Comparison of ENCODE assay signal across 1 cellular context in genomic region chr21:33324311-33325221, GRCh38.
TF ChIP-seq lines count a peak whose summit lies in the region.

Gene IFNAR1 (plus strand): TSS chr21:33324970. CDS start chr21:33325056, 86 bp downstream.

TF ChIP-seq in HepG2, 621 proteins besides CTCF, POLR2A, EP300 and RAD21 (continued from another document and continues in another):
- TF ChIP-seq DMTF1 (CRISPR knock-in tag; IDR thresholded peaks at IDR 0.05) (no peak), ZNF710 (CRISPR knock-in tag; IDR thresholded peaks at IDR 0.05; ENCODE audit: borderline replicate concordance) (peak; percentile 82), ESRRA (CRISPR knock-in tag; IDR thresholded peaks at IDR 0.05; ENCODE audit: low read depth) (peak; percentile 65), RFX5 (IDR thresholded peaks at IDR 0.05; ENCODE audit: low read depth, low read length) (no peak), NFYC (CRISPR knock-in tag; IDR thresholded peaks at IDR 0.05) (no peak), MEIS1 (CRISPR knock-in tag; IDR thresholded peaks at IDR 0.05; ENCODE audit: borderline replicate concordance) (peak; percentile 89), GATA4 (IDR thresholded peaks at IDR 0.05; ENCODE audit: borderline replicate concordance, low read depth) (peak; percentile 10; the same call in 1 of the 2 replicates), NR0B2 (CRISPR knock-in tag; IDR thresholded peaks at IDR 0.05) (peak; percentile 86), GZF1 (CRISPR knock-in tag; IDR thresholded peaks at IDR 0.05) (0 out of 2 replicates have a peak, but pooled peaks have one; percentile 12), ZNF547 (CRISPR knock-in tag; IDR thresholded peaks at IDR 0.05) (peak; percentile 49; the same call in 1 of the 2 replicates), RNF2 (conservative IDR thresholded peaks at IDR 0.05; ENCODE audit: low read depth) (0 out of 2 replicates have a peak, but pooled peaks have one; percentile 36), UBTF (CRISPR knock-in tag; IDR thresholded peaks at IDR 0.05) (peak; percentile 83), SAP130 (CRISPR knock-in tag; IDR thresholded peaks at IDR 0.05; ENCODE audit: low read depth) (peak; percentile 68), MED8 (CRISPR knock-in tag; IDR thresholded peaks at IDR 0.05; ENCODE audit: insufficient replicate concordance) (peak; percentile 66), DNMT3B (CRISPR knock-in tag; conservative IDR thresholded peaks at IDR 0.05) (0 out of 2 replicates have a peak, but pooled peaks have one; percentile 32), AGO1 (IDR thresholded peaks at IDR 0.05; ENCODE audit: low read depth, low read length, poor library complexity, severe bottlenecking) (peak; percentile 68), ZNF263 (CRISPR knock-in tag; IDR thresholded peaks at IDR 0.05) (peak; percentile 83), FOXP1 (IDR thresholded peaks at IDR 0.05) (no peak), FOXP1 (CRISPR knock-in tag; IDR thresholded peaks at IDR 0.05) (0 out of 2 replicates have a peak, but pooled peaks have one; percentile 5), ZNF335 (CRISPR knock-in tag; IDR thresholded peaks at IDR 0.05) (peak; percentile 69; the same call in 1 of the 2 replicates), ZNF720 (CRISPR knock-in tag; IDR thresholded peaks at IDR 0.05) (no peak), ZNF501 (CRISPR knock-in tag; IDR thresholded peaks at IDR 0.05) (peak; percentile 93), TFE3 (CRISPR knock-in tag; IDR thresholded peaks at IDR 0.05) (peak; percentile 32; the same call in 1 of the 2 replicates), TBL1XR1 (IDR thresholded peaks at IDR 0.05; ENCODE audit: borderline replicate concordance, low read length, partially characterized antibody) (peak; percentile 14), JUNB (CRISPR knock-in tag; IDR thresholded peaks at IDR 0.05; ENCODE audit: borderline replicate concordance) (no peak), NFE2 (CRISPR knock-in tag; IDR thresholded peaks at IDR 0.05) (no peak), RFXAP (CRISPR knock-in tag; IDR thresholded peaks at IDR 0.05; ENCODE audit: borderline replicate concordance) (peak; percentile 71), ZBTB8A (CRISPR knock-in tag; IDR thresholded peaks at IDR 0.05; ENCODE audit: borderline replicate concordance, low read depth) (0 out of 2 replicates have a peak, but pooled peaks have one; percentile 59), CHCHD3 (CRISPR knock-in tag; IDR thresholded peaks at IDR 0.05) (peak; percentile 37; the same call in 1 of the 2 replicates), CAMTA2 (CRISPR knock-in tag; IDR thresholded peaks at IDR 0.05; ENCODE audit: borderline replicate concordance) (peak; percentile 67; the same call in 1 of the 2 replicates), MTF2 (CRISPR knock-in tag; IDR thresholded peaks at IDR 0.05; ENCODE audit: borderline replicate concordance) (peak; percentile 41; the same call in 1 of the 2 replicates), POGZ (CRISPR knock-in tag; IDR thresholded peaks at IDR 0.05) (peak; percentile 90), ZNF577 (CRISPR knock-in tag; IDR thresholded peaks at IDR 0.05; ENCODE audit: borderline replicate concordance, low read depth) (no peak), ZFP90 (CRISPR knock-in tag; IDR thresholded peaks at IDR 0.05; ENCODE audit: borderline replicate concordance) (peak; percentile 30; the same call in 1 of the 2 replicates), ZNF317 (CRISPR knock-in tag; IDR thresholded peaks at IDR 0.05) (peak; percentile 70), HNF1A (IDR thresholded peaks at IDR 0.05; ENCODE audit: low read depth) (no peak), HNF1A (CRISPR knock-in tag; IDR thresholded peaks at IDR 0.05; ENCODE audit: borderline replicate concordance) (peak; percentile 66), GATAD2A (CRISPR knock-in tag; IDR thresholded peaks at IDR 0.05) (0 out of 2 replicates have a peak, but pooled peaks have one; percentile 22), PHF20 (CRISPR knock-in tag; IDR thresholded peaks at IDR 0.05) (peak; percentile 40), IKZF5 (CRISPR knock-in tag; IDR thresholded peaks at IDR 0.05) (peak; percentile 38; the same call in 1 of the 2 replicates), NFKB2 (CRISPR knock-in tag; IDR thresholded peaks at IDR 0.05; ENCODE audit: borderline replicate concordance) (peak; percentile 86), ZNF576 (CRISPR knock-in tag; IDR thresholded peaks at IDR 0.05) (0 out of 2 replicates have a peak, but pooled peaks have one; percentile 35), KDM3A (CRISPR knock-in tag; IDR thresholded peaks at IDR 0.05; ENCODE audit: low read depth) (0 out of 2 replicates have a peak, but pooled peaks have one; percentile 11), RARA (CRISPR knock-in tag; IDR thresholded peaks at IDR 0.05) (peak; percentile 43; the same call in 1 of the 2 replicates), ZNF605 (CRISPR knock-in tag; IDR thresholded peaks at IDR 0.05) (peak; percentile 85), GTF3A (CRISPR knock-in tag; conservative IDR thresholded peaks at IDR 0.05) (peak; percentile 73; the same call in 1 of the 2 replicates), ATF5 (CRISPR knock-in tag; IDR thresholded peaks at IDR 0.05; ENCODE audit: low read depth) (no peak), CREB1 (IDR thresholded peaks at IDR 0.05) (no peak), CREB1 (CRISPR knock-in tag; IDR thresholded peaks at IDR 0.05) (peak; percentile 51; the same call in 1 of the 2 replicates), ZBTB7B (CRISPR knock-in tag; IDR thresholded peaks at IDR 0.05) (peak; percentile 86), SIN3B (IDR thresholded peaks at IDR 0.05; ENCODE audit: low read length) (0 out of 2 replicates have a peak, but pooled peaks have one; percentile 12), NRL (CRISPR knock-in tag; IDR thresholded peaks at IDR 0.05; ENCODE audit: borderline replicate concordance) (peak; percentile 66; the same call in 1 of the 2 replicates)
